Comparison of ENCODE assay signal across 11 cellular contexts in genomic region chr13:49082653-49083536, GRCh38.
DNase-seq lines count a peak whose midpoint lies in the region; ATAC-seq lines count a peak whose summit lies in the region.
"Had no signal": no experiment of that assay in that cellular context is flagged by ENCODE, and none has a peak within 500 bp of the region (broad histone marks: within the 10 kb centered on the region; RNA-seq: fewer than 3 reads in every experiment).

No MANE protein-coding gene starts in this region.

- DNase-seq in AG20443 (ENCODE audit: low spot score) (peak; percentile 71), epithelial cell of prostate (ENCODE audit: low read depth, low spot score) (peak; percentile 80), immature natural killer cell (no peak), Right ventricle myocardium inferior (ENCODE audit: missing footprints) (no peak)
- DNase-seq: CD4-positive, CD25-positive, alpha-beta regulatory T cell; NCI-H2227 treated with DMSO at 0.1 percent for 48 hours had no signal

- no peaks in the 10 kb centered on the region for H3K9me3 Mint-ChIP-seq in immature natural killer cell

- peaks cover 0 to 1% (median 0%) of the 10 kb centered on the region in 3 donors for H3K27me3 Mint-ChIP-seq in immature natural killer cell (ENCODE audit: low read depth in 3 of 3)
- H3K27me3 Mint-ChIP-seq: CD4-positive, CD25-positive, alpha-beta regulatory T cell had no signal

- peak overlapping the region; percentile 86 for H3K27ac ChIP-seq in epithelial cell of prostate
- H3K27ac ChIP-seq: VCaP had no signal

- ATAC-seq in GM19467 (IDR thresholded peaks at IDR 0.05; ENCODE audit: unreplicated experiment): peak; percentile 64
- ATAC-seq in HG03354 (IDR thresholded peaks at IDR 0.05; ENCODE audit: poor library complexity, severe bottlenecking, unreplicated experiment): peak; percentile 63
- ATAC-seq in GM21447 (IDR thresholded peaks at IDR 0.05; ENCODE audit: unreplicated experiment): no peak
- no peak for ATAC-seq in Right ventricle myocardium inferior
- no peak for ATAC-seq in HG02981 (IDR thresholded peaks at IDR 0.05; ENCODE audit: unreplicated experiment)

- H3K4me1 Mint-ChIP-seq in immature natural killer cell: no peaks in the 10 kb centered on the region

- intact Hi-C loops in Right ventricle myocardium inferior (cut with DNase I): no loop called here

- peak overlapping the region in 1 of 6 donors; percentile 10 for H3K27ac Mint-ChIP-seq in immature natural killer cell

- no peak overlapping the region for H3K4me3 Mint-ChIP-seq in immature natural killer cell

- peaks cover 4 to 14% (median 7%) of the 10 kb centered on the region in 3 donors for H3K36me3 Mint-ChIP-seq in immature natural killer cell

Comparison
In these comparisons a context has a peak if more than half of its experiments do, and no peak if none do; other contexts are left out.
1. DNase-seq: peak in AG20443 (single experiment) and epithelial cell of prostate (single experiment); none in immature natural killer cell (0 of 3) and Right ventricle myocardium inferior (single experiment).
2. ATAC-seq: peak in GM19467 (single experiment) and HG03354 (single experiment); none in GM21447 (single experiment), Right ventricle myocardium inferior (single experiment) and HG02981 (single experiment).